ENCODE assay signal across 7 cellular contexts in genomic region chr17:64798486-64798783, GRCh38.
DNase-seq lines count a peak whose midpoint lies in the region; ATAC-seq, FAIRE-seq and TF ChIP-seq lines count a peak whose summit lies in the region.
"Not testable (repeated sequence)": the region's sequence is repeated elsewhere in the genome, so short reads cannot be mapped to it uniquely, and the experiment has no call there.

No MANE protein-coding gene starts in this region.

- ATAC-seq in GM19043 (IDR thresholded peaks at IDR 0.05; ENCODE audit: low read depth, unreplicated experiment) (peak; percentile 77), HG02678 (IDR thresholded peaks at IDR 0.05; ENCODE audit: unreplicated experiment) (peak; percentile 63), T-cell (replicated peaks in 1 of 4) (peak; percentile 19 to 60 (median 58))
- ATAC-seq in activated T-cell treated with anti-CD3 and anti-CD28 coated beads, Interleukin-2, amount 50 U/mL, for 72 hours (replicated peaks in 1 of 2): peak; percentile 5 to 19

- CTCF ChIA-PET in CD8-positive, alpha-beta memory T cell (lab: Charles Lee); T-cell (lab: Charles Lee): not testable (repeated sequence)

- H3K4me1 ChIP-seq in CD8-positive, alpha-beta memory T cell (ENCODE audit: insufficient read depth, low read length); kidney (ENCODE audit: control insufficient read depth in 1 of 2, insufficient read depth in 1 of 2, low read depth in 1 of 2, low read length in 2 of 2): not testable (repeated sequence)

- H3K4me3 Mint-ChIP-seq in CD8-positive, alpha-beta memory T cell: peak overlapping the region in 3 of 7 donors; percentile 3 to 25 (median 12)
- not testable (repeated sequence) for H3K4me3 Mint-ChIP-seq in T-cell; activated T-cell treated with anti-CD3 and anti-CD28 coated beads, Interleukin-2, amount 50 U/mL, for 72 hours

- POLR2A ChIA-PET in CD8-positive, alpha-beta memory T cell (lab: Charles Lee); T-cell (lab: Charles Lee): not testable (repeated sequence)

- intact Hi-C loops in kidney (cut with DNase I): not testable (repeated sequence)

- not testable (repeated sequence) for H3K4me3 ChIP-seq in CD8-positive, alpha-beta memory T cell (ENCODE audit: low read length); kidney (ENCODE audit: low read length in 2 of 2)

- not testable (repeated sequence) for H3K36me3 ChIP-seq in CD8-positive, alpha-beta memory T cell (ENCODE audit: insufficient read depth, low read length); kidney (ENCODE audit: control insufficient read depth in 1 of 2, insufficient read depth in 2 of 2, low read length in 2 of 2)

- H3K9me3 Mint-ChIP-seq in CD8-positive, alpha-beta memory T cell; T-cell; activated T-cell treated with anti-CD3 and anti-CD28 coated beads, Interleukin-2, amount 50 U/mL, for 72 hours: not testable (repeated sequence)

- H3K27me3 ChIP-seq in CD8-positive, alpha-beta memory T cell (ENCODE audit: insufficient read depth, low read length, poor library complexity, severe bottlenecking): not testable (repeated sequence)

- not testable (repeated sequence) for DNase-seq in CD8-positive, alpha-beta memory T cell; T-cell; activated T-cell treated with anti-CD3 and anti-CD28 coated beads, Interleukin-2, amount 50 U/mL, for 72 hours
- DNase-seq in Kasumi-1 (lab: John Stamatoyannopoulos, UW): peak; percentile 71 to 88
- peak; percentile 46 for DNase-seq in kidney

- not testable (repeated sequence) for H3K27me3 Mint-ChIP-seq in CD8-positive, alpha-beta memory T cell; T-cell; activated T-cell treated with anti-CD3 and anti-CD28 coated beads, Interleukin-2, amount 50 U/mL, for 72 hours (ENCODE audit: low read depth)

- H3K9me3 ChIP-seq in CD8-positive, alpha-beta memory T cell (ENCODE audit: low read length); kidney (ENCODE audit: control insufficient read depth in 1 of 2, low read length in 2 of 2): not testable (repeated sequence)

- peaks cover 0 to 40% (median 4%) of the 10 kb centered on the region in 3 donors for H3K36me3 Mint-ChIP-seq in CD8-positive, alpha-beta memory T cell
- peaks cover 28% of the 10 kb centered on the region for H3K36me3 Mint-ChIP-seq in T-cell
- H3K36me3 Mint-ChIP-seq in activated T-cell treated with anti-CD3 and anti-CD28 coated beads, Interleukin-2, amount 50 U/mL, for 72 hours (ENCODE audit: insufficient read depth in 2 of 2): not testable (repeated sequence)

- peaks cover 4 to 15% (median 11%) of the 10 kb centered on the region in 3 donors for H3K4me1 Mint-ChIP-seq in CD8-positive, alpha-beta memory T cell
- H3K4me1 Mint-ChIP-seq in T-cell: peaks cover 11 to 16% (median 11%) of the 10 kb centered on the region in 3 donors
- not testable (repeated sequence) for H3K4me1 Mint-ChIP-seq in activated T-cell treated with anti-CD3 and anti-CD28 coated beads, Interleukin-2, amount 50 U/mL, for 72 hours (ENCODE audit: low read depth)

- H3K9ac ChIP-seq in kidney (ENCODE audit: low read length in 2 of 2): not testable (repeated sequence)

- peak overlapping the region in 5 of 8 donors; percentile 9 to 70 (median 44) for H3K27ac Mint-ChIP-seq in CD8-positive, alpha-beta memory T cell
- H3K27ac Mint-ChIP-seq in T-cell: peak overlapping the region in 1 of 2 donors; percentile 66
- not testable (repeated sequence) for H3K27ac Mint-ChIP-seq in activated T-cell treated with anti-CD3 and anti-CD28 coated beads, Interleukin-2, amount 50 U/mL, for 72 hours

- H3K27ac ChIP-seq in CD8-positive, alpha-beta memory T cell (ENCODE audit: low read depth, low read length); kidney (ENCODE audit: low read depth in 2 of 2, low read length in 2 of 2): not testable (repeated sequence)

- FAIRE-seq in kidney (lab: Jason Lieb, UNC): not testable (repeated sequence)

- TF ChIP-seq CTCF in kidney (IDR thresholded peaks at IDR 0.05; ENCODE audit: borderline replicate concordance, extremely low read depth, insufficient read depth): not testable (repeated sequence)

Comparison
In these comparisons a context has a peak if more than half of its experiments do, and no peak if none do; other contexts are left out.
1. ATAC-seq: peak in every context shown above with its lines; median percentile 77 in GM19043; 63 in HG02678; 58 in T-cell; 12 in activated T-cell treated with anti-CD3 and anti-CD28 coated beads, Interleukin-2, amount 50 U/mL, for 72 hours.